In genomic region chr17:15265131-15265530, GRCh38 we compare ENCODE assay signal across 1 cellular context.
TF ChIP-seq lines count a peak whose summit lies in the region.

Gene PMP22 (minus strand): TSS chr17:15265326. CDS start chr17:15260727, 4,599 bp downstream.

TF ChIP-seq in IMR-90, 13 proteins besides CTCF, POLR2A, EP300 and RAD21 (continued from another document):
- TF ChIP-seq, protein P1, sequence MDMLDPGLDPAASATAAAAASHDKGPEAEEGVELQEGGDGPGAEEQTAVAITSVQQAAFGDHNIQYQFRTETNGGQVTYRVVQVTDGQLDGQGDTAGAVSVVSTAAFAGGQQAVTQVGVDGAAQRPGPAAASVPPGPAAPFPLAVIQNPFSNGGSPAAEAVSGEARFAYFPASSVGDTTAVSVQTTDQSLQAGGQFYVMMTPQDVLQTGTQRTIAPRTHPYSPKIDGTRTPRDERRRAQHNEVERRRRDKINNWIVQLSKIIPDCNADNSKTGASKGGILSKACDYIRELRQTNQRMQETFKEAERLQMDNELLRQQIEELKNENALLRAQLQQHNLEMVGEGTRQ (IDR thresholded peaks at IDR 0.05; ENCODE audit: low read depth, low read length) = no peak
- no peak for TF ChIP-seq RCOR1 (IDR thresholded peaks at IDR 0.05; ENCODE audit: insufficient replicate concordance, low read length)
- no peak for TF ChIP-seq MXI1 (IDR thresholded peaks at IDR 0.05; ENCODE audit: borderline replicate concordance, low read depth, low read length)
- TF ChIP-seq MAFK (IDR thresholded peaks at IDR 0.05; ENCODE audit: low read depth, low read length) = no peak
- TF ChIP-seq, protein P2, sequence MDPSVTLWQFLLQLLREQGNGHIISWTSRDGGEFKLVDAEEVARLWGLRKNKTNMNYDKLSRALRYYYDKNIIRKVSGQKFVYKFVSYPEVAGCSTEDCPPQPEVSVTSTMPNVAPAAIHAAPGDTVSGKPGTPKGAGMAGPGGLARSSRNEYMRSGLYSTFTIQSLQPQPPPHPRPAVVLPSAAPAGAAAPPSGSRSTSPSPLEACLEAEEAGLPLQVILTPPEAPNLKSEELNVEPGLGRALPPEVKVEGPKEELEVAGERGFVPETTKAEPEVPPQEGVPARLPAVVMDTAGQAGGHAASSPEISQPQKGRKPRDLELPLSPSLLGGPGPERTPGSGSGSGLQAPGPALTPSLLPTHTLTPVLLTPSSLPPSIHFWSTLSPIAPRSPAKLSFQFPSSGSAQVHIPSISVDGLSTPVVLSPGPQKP (IDR thresholded peaks at IDR 0.05; ENCODE audit: borderline replicate concordance, low read depth, low read length) = no peak
- TF ChIP-seq MAZ (IDR thresholded peaks at IDR 0.05; ENCODE audit: borderline replicate concordance, low read depth, low read length) = no peak
